Comparison of ENCODE assay signal across 29 cellular contexts in genomic region chr16:79864781-79865391, GRCh38.
"Had no signal": no experiment of that assay in that cellular context is flagged by ENCODE, and none has a peak within 500 bp of the region (broad histone marks: within the 10 kb centered on the region; RNA-seq: fewer than 3 reads in every experiment).

No MANE protein-coding gene starts in this region.

- FAIRE-seq: pancreas, small intestine had no signal

- H3K4me1 ChIP-seq: pancreas, psoas muscle, sigmoid colon, testis, tibial artery, transverse colon, upper lobe of right lung, uterus had no signal

- H3K36me3 ChIP-seq: neutrophil, pancreas, right lobe of liver, sigmoid colon, suprapubic skin, tibial artery, transverse colon, upper lobe of right lung, uterus had no signal

- H3K9me3 Mint-ChIP-seq: naive B cell; naive thymus-derived CD8-positive, alpha-beta T cell; natural killer cell treated with Interleukin-12 subunit alpha and Interleukin-12 subunit beta and Interleukin-15 and Interleukin-18, amount 100 ng/mL, for 72 hours; nephron progenitor cell; neural crest cell; stimulated activated effector memory CD8-positive, alpha-beta T cell treated with anti-CD3 and anti-CD28 coated beads, Interleukin-12 subunit alpha, Interleukin-12 subunit beta, amount 100 ng/mL, for 72 hours; stimulated activated naive B cell treated with anti-CD40 and anti-IgM and Interleukin-4, amounts not matched to agents 10 μg/mL and 1 μg/mL and 100 μg/mL, for 72 hours; stimulated activated naive CD8-positive, alpha-beta T cell treated with anti-CD3 and anti-CD28 coated beads, Interleukin-15, amount 100 ng/mL, for 72 hours; type B pancreatic cell had no signal

- H3K9me3 ChIP-seq: neutrophil, pancreas, psoas muscle, right lobe of liver, sigmoid colon, suprapubic skin, testis, tibial artery, transverse colon, upper lobe of right lung, uterus had no signal

- H3K4me3 ChIP-seq: pancreas, psoas muscle, right lobe of liver, sigmoid colon, suprapubic skin, testis, tibial artery, transverse colon, upper lobe of right lung, uterus had no signal

- H3K4me3 Mint-ChIP-seq: naive B cell; naive thymus-derived CD8-positive, alpha-beta T cell; natural killer cell treated with Interleukin-12 subunit alpha and Interleukin-12 subunit beta and Interleukin-15 and Interleukin-18, amount 100 ng/mL, for 72 hours; nephron progenitor cell; neural crest cell; stimulated activated effector memory CD8-positive, alpha-beta T cell treated with anti-CD3 and anti-CD28 coated beads, Interleukin-12 subunit alpha, Interleukin-12 subunit beta, amount 100 ng/mL, for 72 hours; stimulated activated naive B cell treated with anti-CD40 and anti-IgM and Interleukin-4, amounts not matched to agents 10 μg/mL and 1 μg/mL and 100 μg/mL, for 72 hours; stimulated activated naive CD8-positive, alpha-beta T cell treated with anti-CD3 and anti-CD28 coated beads, Interleukin-15, amount 100 ng/mL, for 72 hours; type B pancreatic cell had no signal

- H3K27ac ChIP-seq: neutrophil, pancreas, psoas muscle, right lobe of liver, sigmoid colon, suprapubic skin, testis, tibial artery, transverse colon, upper lobe of right lung, uterus had no signal

- H3K27me3 Mint-ChIP-seq: stimulated activated naive B cell treated with anti-CD40 and anti-IgM and Interleukin-4, amounts not matched to agents 10 μg/mL and 1 μg/mL and 100 μg/mL, for 72 hours; stimulated activated naive CD8-positive, alpha-beta T cell treated with anti-CD3 and anti-CD28 coated beads, Interleukin-15, amount 100 ng/mL, for 72 hours had no signal

- H3K36me3 Mint-ChIP-seq: naive B cell; naive thymus-derived CD8-positive, alpha-beta T cell; natural killer cell treated with Interleukin-12 subunit alpha and Interleukin-12 subunit beta and Interleukin-15 and Interleukin-18, amount 100 ng/mL, for 72 hours; stimulated activated effector memory CD8-positive, alpha-beta T cell treated with anti-CD3 and anti-CD28 coated beads, Interleukin-12 subunit alpha, Interleukin-12 subunit beta, amount 100 ng/mL, for 72 hours; stimulated activated naive B cell treated with anti-CD40 and anti-IgM and Interleukin-4, amounts not matched to agents 10 μg/mL and 1 μg/mL and 100 μg/mL, for 72 hours; type B pancreatic cell had no signal

- DNase-seq: naive B cell; naive thymus-derived CD8-positive, alpha-beta T cell; nephron progenitor cell; nucleus accumbens; pancreas; psoas muscle; right cardiac atrium; right lobe of liver; sigmoid colon; small intestine; stimulated activated CD4-positive, alpha-beta T cell treated with anti-CD3 and anti-CD28 coated beads, Interleukin-15, amount 100 ng/mL, for 24 hours; stimulated activated CD4-positive, alpha-beta T cell treated with anti-CD3 and anti-CD28 coated beads, Interleukin-2, amount 100 ng/mL, for 24 hours; stimulated activated CD4-positive, alpha-beta T cell treated with anti-CD3 and anti-CD28 coated beads, Interleukin-2, amount 100 ng/mL, for 48 hours; stimulated activated CD4-positive, alpha-beta T cell treated with anti-CD3 and anti-CD28 coated beads, Interleukin-4, amount 100 ng/mL, for 24 hours; stimulated activated naive B cell treated with anti-CD40 and anti-IgM and Interleukin-4, amounts not matched to agents 10 μg/mL and 1 μg/mL and 100 μg/mL, for 72 hours; stimulated activated naive CD4-positive, alpha-beta T cell treated with Interleukin-2 at 50 U/mL for 16 hours; stimulated activated naive CD8-positive, alpha-beta T cell treated with anti-CD3 and anti-CD28 coated beads, Interleukin-15, amount 100 ng/mL, for 72 hours; substantia nigra; testis; tibial artery; transverse colon; upper lobe of right lung; uterus had no signal

- H3K4me1 Mint-ChIP-seq: naive B cell; naive thymus-derived CD8-positive, alpha-beta T cell; nephron progenitor cell; neural crest cell; stimulated activated effector memory CD8-positive, alpha-beta T cell treated with anti-CD3 and anti-CD28 coated beads, Interleukin-12 subunit alpha, Interleukin-12 subunit beta, amount 100 ng/mL, for 72 hours; stimulated activated naive B cell treated with anti-CD40 and anti-IgM and Interleukin-4, amounts not matched to agents 10 μg/mL and 1 μg/mL and 100 μg/mL, for 72 hours; stimulated activated naive CD8-positive, alpha-beta T cell treated with anti-CD3 and anti-CD28 coated beads, Interleukin-15, amount 100 ng/mL, for 72 hours had no signal

- H3K27me3 ChIP-seq: neutrophil, pancreas, right lobe of liver, sigmoid colon, suprapubic skin, testis, tibial artery, transverse colon, uterus had no signal

- H3K27ac Mint-ChIP-seq: naive B cell; naive thymus-derived CD8-positive, alpha-beta T cell; natural killer cell treated with Interleukin-12 subunit alpha and Interleukin-12 subunit beta and Interleukin-15 and Interleukin-18, amount 100 ng/mL, for 72 hours; nephron progenitor cell; stimulated activated effector memory CD8-positive, alpha-beta T cell treated with anti-CD3 and anti-CD28 coated beads, Interleukin-12 subunit alpha, Interleukin-12 subunit beta, amount 100 ng/mL, for 72 hours; stimulated activated naive B cell treated with anti-CD40 and anti-IgM and Interleukin-4, amounts not matched to agents 10 μg/mL and 1 μg/mL and 100 μg/mL, for 72 hours; stimulated activated naive CD8-positive, alpha-beta T cell treated with anti-CD3 and anti-CD28 coated beads, Interleukin-15, amount 100 ng/mL, for 72 hours; type B pancreatic cell had no signal
